Comparison of ENCODE assay signal across 1 cellular context in the genomic region with DNA sequence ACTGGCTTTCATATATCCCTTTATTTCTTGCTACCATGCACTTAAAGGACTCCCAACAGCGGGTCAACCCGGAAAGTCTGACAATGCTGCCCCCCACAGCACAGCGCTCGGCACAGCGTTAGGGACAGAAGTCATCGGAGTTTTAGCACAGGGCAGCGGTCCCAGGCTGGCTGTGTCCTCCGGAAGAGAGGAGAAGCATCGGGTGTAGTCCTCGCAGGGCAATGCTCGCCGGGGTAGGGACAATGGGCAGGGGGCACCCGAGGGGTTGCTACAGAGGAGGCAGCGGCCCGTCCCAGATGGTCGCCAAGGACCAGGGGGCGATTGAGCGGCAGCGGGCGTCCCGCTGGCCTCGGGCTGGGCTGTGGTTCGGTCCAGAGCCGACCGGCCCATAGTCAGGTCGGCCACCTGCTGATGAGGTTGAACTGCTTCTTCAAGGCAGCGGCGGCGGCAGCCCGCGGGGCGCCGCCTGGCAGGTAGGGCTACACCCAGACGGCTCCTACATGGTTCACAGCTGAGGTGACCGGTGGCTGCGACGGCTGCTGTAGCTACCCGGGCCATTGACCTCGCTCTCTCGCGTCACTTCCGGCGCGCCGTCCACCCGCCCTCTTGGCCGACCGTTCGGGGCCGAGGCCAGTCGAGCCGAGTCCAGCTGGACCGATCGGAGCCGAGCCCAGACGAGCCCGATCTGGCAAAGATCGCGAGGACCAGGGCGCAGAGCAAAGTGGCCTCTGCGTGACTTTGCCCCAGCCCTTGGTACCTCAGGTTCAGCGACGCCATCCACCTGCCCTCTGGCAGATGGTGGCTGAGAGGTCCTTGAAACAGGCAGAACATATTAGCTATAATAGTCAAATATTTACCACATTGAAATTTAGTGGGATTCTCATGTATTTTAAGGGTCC.
TF ChIP-seq lines count a peak whose summit lies in the region.

No MANE protein-coding gene starts in this region.

TF ChIP-seq in SK-N-SH, 30 proteins besides CTCF, POLR2A, EP300 and RAD21 (continued from another document):
- TF ChIP-seq, protein P1, sequence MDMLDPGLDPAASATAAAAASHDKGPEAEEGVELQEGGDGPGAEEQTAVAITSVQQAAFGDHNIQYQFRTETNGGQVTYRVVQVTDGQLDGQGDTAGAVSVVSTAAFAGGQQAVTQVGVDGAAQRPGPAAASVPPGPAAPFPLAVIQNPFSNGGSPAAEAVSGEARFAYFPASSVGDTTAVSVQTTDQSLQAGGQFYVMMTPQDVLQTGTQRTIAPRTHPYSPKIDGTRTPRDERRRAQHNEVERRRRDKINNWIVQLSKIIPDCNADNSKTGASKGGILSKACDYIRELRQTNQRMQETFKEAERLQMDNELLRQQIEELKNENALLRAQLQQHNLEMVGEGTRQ (IDR thresholded peaks at IDR 0.05; ENCODE audit: borderline replicate concordance, low read depth, low read length), result no peak
- TF ChIP-seq NRF1 (IDR thresholded peaks at IDR 0.05; ENCODE audit: low read depth, low read length) (no peak), NFIC (IDR thresholded peaks at IDR 0.05; ENCODE audit: borderline replicate concordance) (peak; percentile 48; the same call in 1 of the 2 replicates), GABPA (IDR thresholded peaks at IDR 0.05; ENCODE audit: low read depth) (peak; percentile 85), CHD2 (IDR thresholded peaks at IDR 0.05; ENCODE audit: low read length, partially characterized antibody) (peak; percentile 98), SIN3A (IDR thresholded peaks at IDR 0.05; ENCODE audit: borderline replicate concordance, low read depth, low read length) (peak; percentile 70; the same call in 1 of the 2 replicates), TAF1 (IDR thresholded peaks at IDR 0.05; ENCODE audit: borderline replicate concordance, low read depth, low read length) (peak; percentile 69; the same call in 1 of the 2 replicates), JUND (IDR thresholded peaks at IDR 0.05) (no peak; the same call in 1 of the 2 replicates), EZH2phosphoT487 (IDR thresholded peaks at IDR 0.05; ENCODE audit: borderline replicate concordance, low read depth) (no peak), YY1 (IDR thresholded peaks at IDR 0.05; ENCODE audit: low read depth) (peak; percentile 73)
- TF ChIP-seq, protein P2, sequence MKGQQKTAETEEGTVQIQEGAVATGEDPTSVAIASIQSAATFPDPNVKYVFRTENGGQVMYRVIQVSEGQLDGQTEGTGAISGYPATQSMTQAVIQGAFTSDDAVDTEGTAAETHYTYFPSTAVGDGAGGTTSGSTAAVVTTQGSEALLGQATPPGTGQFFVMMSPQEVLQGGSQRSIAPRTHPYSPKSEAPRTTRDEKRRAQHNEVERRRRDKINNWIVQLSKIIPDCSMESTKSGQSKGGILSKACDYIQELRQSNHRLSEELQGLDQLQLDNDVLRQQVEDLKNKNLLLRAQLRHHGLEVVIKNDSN (IDR thresholded peaks at IDR 0.05; ENCODE audit: borderline replicate concordance, low read depth), result no peak
- TF ChIP-seq, protein P3, sequence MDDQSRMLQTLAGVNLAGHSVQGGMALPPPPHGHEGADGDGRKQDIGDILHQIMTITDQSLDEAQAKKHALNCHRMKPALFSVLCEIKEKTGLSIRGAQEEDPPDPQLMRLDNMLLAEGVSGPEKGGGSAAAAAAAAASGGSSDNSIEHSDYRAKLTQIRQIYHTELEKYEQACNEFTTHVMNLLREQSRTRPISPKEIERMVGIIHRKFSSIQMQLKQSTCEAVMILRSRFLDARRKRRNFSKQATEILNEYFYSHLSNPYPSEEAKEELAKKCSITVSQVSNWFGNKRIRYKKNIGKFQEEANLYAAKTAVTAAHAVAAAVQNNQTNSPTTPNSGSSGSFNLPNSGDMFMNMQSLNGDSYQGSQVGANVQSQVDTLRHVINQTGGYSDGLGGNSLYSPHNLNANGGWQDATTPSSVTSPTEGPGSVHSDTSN (IDR thresholded peaks at IDR 0.05), result no peak
- TF ChIP-seq, protein P4, sequence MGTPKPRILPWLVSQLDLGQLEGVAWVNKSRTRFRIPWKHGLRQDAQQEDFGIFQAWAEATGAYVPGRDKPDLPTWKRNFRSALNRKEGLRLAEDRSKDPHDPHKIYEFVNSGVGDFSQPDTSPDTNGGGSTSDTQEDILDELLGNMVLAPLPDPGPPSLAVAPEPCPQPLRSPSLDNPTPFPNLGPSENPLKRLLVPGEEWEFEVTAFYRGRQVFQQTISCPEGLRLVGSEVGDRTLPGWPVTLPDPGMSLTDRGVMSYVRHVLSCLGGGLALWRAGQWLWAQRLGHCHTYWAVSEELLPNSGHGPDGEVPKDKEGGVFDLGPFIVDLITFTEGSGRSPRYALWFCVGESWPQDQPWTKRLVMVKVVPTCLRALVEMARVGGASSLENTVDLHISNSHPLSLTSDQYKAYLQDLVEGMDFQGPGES (IDR thresholded peaks at IDR 0.05; ENCODE audit: low read depth, low read length), result no peak
TF ChIP-seq in SK-N-SH: peak in this region for 13.
